Comparison of ENCODE assay signal across 26 cellular contexts in genomic region chr20:41163821-41164220, GRCh38. TPM values are rescaled to one million over a fixed set of nuclear protein-coding genes. Genes with fewer than 3 reads are reported as not detected.
DNase-seq lines count a peak whose midpoint lies in the region; ATAC-seq and TF ChIP-seq lines count a peak whose summit lies in the region.
"Had no signal": no experiment of that assay in that cellular context is flagged by ENCODE, and none has a peak within 500 bp of the region (broad histone marks: within the 10 kb centered on the region; RNA-seq: fewer than 3 reads in every experiment).

No MANE protein-coding gene starts in this region.

- no peak overlapping the region for H3K4me3 Mint-ChIP-seq in activated naive CD4-positive, alpha-beta T cell treated with anti-CD3 and anti-CD28 coated beads, Interleukin-2, amount 50 U/mL, for 24 hours
- H3K4me3 Mint-ChIP-seq in T-helper 17 cell (peak overlapping the region; percentile 70), chondrocyte (ENCODE audit: unreplicated experiment) (no peak overlapping the region)
- no peak overlapping the region for H3K4me3 Mint-ChIP-seq in stimulated activated effector memory CD8-positive, alpha-beta T cell treated with anti-CD3 and anti-CD28 coated beads, Interleukin-12 subunit alpha, Interleukin-12 subunit beta, amount 100 ng/mL, for 72 hours
- H3K4me3 Mint-ChIP-seq: B cell, type B pancreatic cell had no signal

- no peak for DNase-seq in activated naive CD4-positive, alpha-beta T cell treated with Interleukin-2 at 50 U/mL for 16 hours
- DNase-seq in T-helper 17 cell (no peak), chondrocyte (ENCODE audit: low spot score) (peak; percentile 66), middle frontal gyrus (ENCODE audit: extremely low spot score, low spot score) (no peak)
- DNase-seq in stimulated activated effector memory CD8-positive, alpha-beta T cell treated with anti-CD3 and anti-CD28 coated beads, Interleukin-12 subunit alpha, Interleukin-12 subunit beta, amount 100 ng/mL, for 72 hours (ENCODE audit: low spot score in 2 of 2), result no peak
- DNase-seq: activated CD4-positive, alpha-beta T cell treated with anti-CD3 and anti-CD28 coated beads for 1 hour; activated gamma-delta T cell treated with Interleukin-2 at 50 U/mL for 16 hours; cortex of kidney; Karpas-422; left lung; NCI-H1417; NCI-H2029 treated with DMSO at 0.1 percent for 48 hours; NCI-H524 treated with DMSO at 0.1 percent for 48 hours; NK-92 treated with Interleukin-12 subunit alpha and Interleukin-12 subunit beta, amount 100 ng/mL, for 24 hours; nucleus accumbens; PC-3; sigmoid colon; stimulated activated CD4-positive, alpha-beta T cell treated with anti-CD3 and anti-CD28 coated beads, Interleukin-4, amount 100 ng/mL, for 1 hour; substantia nigra had no signal

- ATAC-seq in T-helper 17 cell (no peak), HG03025 (IDR thresholded peaks at IDR 0.05; ENCODE audit: low FRiP score, unreplicated experiment) (no peak), HG02588 (IDR thresholded peaks at IDR 0.05; ENCODE audit: unreplicated experiment) (no peak)
- ATAC-seq in stimulated activated effector memory CD8-positive, alpha-beta T cell treated with anti-CD3 and anti-CD28 coated beads, Interleukin-12 subunit alpha, Interleukin-12 subunit beta, amount 100 ng/mL, for 72 hours, result no peak
- ATAC-seq: GM12878, left lung, PC-3, psoas muscle had no signal

- no peaks in the 10 kb centered on the region for H3K27me3 Mint-ChIP-seq in activated naive CD4-positive, alpha-beta T cell treated with anti-CD3 and anti-CD28 coated beads, Interleukin-2, amount 50 U/mL, for 24 hours
- H3K27me3 Mint-ChIP-seq in T-helper 17 cell, result no peaks in the 10 kb centered on the region
- H3K27me3 Mint-ChIP-seq in chondrocyte (ENCODE audit: low read depth), result no peaks in the 10 kb centered on the region
- H3K27me3 Mint-ChIP-seq: B cell, type B pancreatic cell had no signal

- peak overlapping the region; percentile 88 for H3K27ac Mint-ChIP-seq in activated naive CD4-positive, alpha-beta T cell treated with anti-CD3 and anti-CD28 coated beads, Interleukin-2, amount 50 U/mL, for 24 hours
- H3K27ac Mint-ChIP-seq in T-helper 17 cell (peak overlapping the region; percentile 49), chondrocyte (ENCODE audit: unreplicated experiment) (no peak overlapping the region)
- peak overlapping the region; percentile 79 for H3K27ac Mint-ChIP-seq in stimulated activated effector memory CD8-positive, alpha-beta T cell treated with anti-CD3 and anti-CD28 coated beads, Interleukin-12 subunit alpha, Interleukin-12 subunit beta, amount 100 ng/mL, for 72 hours
- H3K27ac Mint-ChIP-seq: B cell, type B pancreatic cell had no signal

- no peak for TF ChIP-seq CTCF in chondrocyte (IDR thresholded peaks at IDR 0.05)

- H3K9me3 Mint-ChIP-seq in activated naive CD4-positive, alpha-beta T cell treated with anti-CD3 and anti-CD28 coated beads, Interleukin-2, amount 50 U/mL, for 24 hours, result no peaks in the 10 kb centered on the region
- no peaks in the 10 kb centered on the region for H3K9me3 Mint-ChIP-seq in chondrocyte (ENCODE audit: low read depth)
- no peaks in the 10 kb centered on the region for H3K9me3 Mint-ChIP-seq in stimulated activated effector memory CD8-positive, alpha-beta T cell treated with anti-CD3 and anti-CD28 coated beads, Interleukin-12 subunit alpha, Interleukin-12 subunit beta, amount 100 ng/mL, for 72 hours
- H3K9me3 Mint-ChIP-seq: type B pancreatic cell had no signal

- H3K4me1 Mint-ChIP-seq in activated naive CD4-positive, alpha-beta T cell treated with anti-CD3 and anti-CD28 coated beads, Interleukin-2, amount 50 U/mL, for 24 hours, result peaks cover 61% of the 10 kb centered on the region
- H3K4me1 Mint-ChIP-seq in T-helper 17 cell, result peaks cover 56% of the 10 kb centered on the region
- H3K4me1 Mint-ChIP-seq in chondrocyte (ENCODE audit: low read depth), result no peaks in the 10 kb centered on the region
- H3K4me1 Mint-ChIP-seq in stimulated activated effector memory CD8-positive, alpha-beta T cell treated with anti-CD3 and anti-CD28 coated beads, Interleukin-12 subunit alpha, Interleukin-12 subunit beta, amount 100 ng/mL, for 72 hours, result peaks cover 92% of the 10 kb centered on the region

- H3K36me3 Mint-ChIP-seq in activated naive CD4-positive, alpha-beta T cell treated with anti-CD3 and anti-CD28 coated beads, Interleukin-2, amount 50 U/mL, for 24 hours, result peaks cover 28% of the 10 kb centered on the region
- H3K36me3 Mint-ChIP-seq in T-helper 17 cell (ENCODE audit: low read depth), result peaks cover 19% of the 10 kb centered on the region
- peaks cover 56% of the 10 kb centered on the region for H3K36me3 Mint-ChIP-seq in chondrocyte (ENCODE audit: low read depth)
- peaks cover 100% of the 10 kb centered on the region for H3K36me3 Mint-ChIP-seq in stimulated activated effector memory CD8-positive, alpha-beta T cell treated with anti-CD3 and anti-CD28 coated beads, Interleukin-12 subunit alpha, Interleukin-12 subunit beta, amount 100 ng/mL, for 72 hours

- H3K9me3 ChIP-seq in T-helper 17 cell (ENCODE audit: control insufficient read depth, low read length, poor library complexity, severe bottlenecking), result no peaks in the 10 kb centered on the region
- H3K9me3 ChIP-seq: left lung, psoas muscle, sigmoid colon had no signal

RNA-seq across cellular contexts. Expression of gene PLCG1, which starts 26.5 kb away (rescaled TPM):
- 100 to 1,000 TPM; 420 to 428 TPM for total RNA-seq in T-helper 17 cell
- total RNA-seq in chondrocyte, result 139 to 152 TPM (median 140 TPM) in 3 replicates
